In the genomic region with DNA sequence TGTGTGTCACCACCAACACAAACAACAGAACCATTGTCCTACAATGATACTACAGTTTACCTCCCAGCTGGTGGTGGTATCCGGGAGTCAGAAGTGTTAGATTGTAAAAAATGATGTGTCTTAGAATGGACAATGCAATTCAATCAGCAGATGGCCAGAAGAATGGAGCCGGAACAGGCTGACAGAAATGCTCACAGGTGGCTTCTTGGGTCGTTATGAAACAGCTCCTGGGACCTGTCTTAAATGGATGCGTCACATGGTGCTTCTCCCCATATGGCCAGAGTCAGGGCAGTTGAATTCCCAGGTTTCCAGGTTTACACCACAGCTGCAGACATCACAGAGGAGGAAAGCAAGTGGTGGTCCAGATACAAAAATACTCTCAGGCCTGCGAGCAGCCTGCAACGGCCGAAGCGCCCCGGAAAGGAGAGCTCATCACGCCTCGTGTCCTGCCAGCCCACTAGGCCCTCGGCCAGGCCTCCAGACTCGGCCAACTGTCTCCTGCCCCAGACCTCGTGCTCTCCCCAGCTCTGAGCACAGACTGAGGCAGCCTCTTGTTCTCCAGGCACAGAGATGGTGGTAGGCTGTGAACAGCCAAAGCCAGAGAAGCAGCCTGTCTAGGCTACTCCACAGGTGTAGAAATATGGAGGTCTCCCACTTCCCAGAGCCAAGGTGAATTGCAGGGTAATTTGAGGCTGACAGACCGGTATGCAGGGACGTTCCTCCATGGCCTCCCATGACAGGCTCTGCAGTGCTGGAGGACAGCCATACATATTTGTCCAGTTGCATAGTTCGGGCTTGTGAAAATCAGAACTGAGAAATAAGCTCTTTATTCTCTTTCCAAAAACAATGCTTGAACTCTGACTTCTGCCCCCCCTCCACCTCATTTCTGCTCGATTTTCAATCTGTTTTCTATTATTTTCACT, we compare ENCODE assay signal across 15 cellular contexts.
DNase-seq lines count a peak whose midpoint lies in the region; ATAC-seq, FAIRE-seq and TF ChIP-seq lines count a peak whose summit lies in the region.
"Had no signal": no experiment of that assay in that cellular context is flagged by ENCODE, and none has a peak within 500 bp of the region (broad histone marks: within the 10 kb centered on the region; RNA-seq: fewer than 3 reads in every experiment).

No MANE protein-coding gene starts in this region.

- FAIRE-seq in HepG2 (lab: Jason Lieb, UNC) = no peak
- FAIRE-seq: keratinocyte had no signal

- H3K4me3 ChIP-seq in IMR-90 (ENCODE audit: insufficient read depth, low read depth, low read length) (no peak overlapping the region), choroid plexus epithelial cell (ENCODE audit: low read depth, low read length) (no peak overlapping the region), HepG2 (replicated peaks in 1 of 3; ENCODE audit: insufficient read depth in 1 of 3, low read depth in 2 of 3, low read length in 3 of 3) (no peak overlapping the region)

- peak overlapping the region; percentile 71 for H2AFZ ChIP-seq in IMR-90 (replicated peaks; ENCODE audit: low read length, poor library complexity)
- H2AFZ ChIP-seq in HepG2 (ENCODE audit: low read length) = no peak overlapping the region

- H2BK15ac ChIP-seq in IMR-90 (ENCODE audit: low read depth, low read length) = no peak overlapping the region

- H3K27ac Mint-ChIP-seq in activated T-helper 2 cell treated with anti-CD3 and anti-CD28 coated beads, Interferon-gamma antibody, Interleukin-2, Interleukin-4, amounts not matched to agents 10 μg/mL and 5 μg/mL and 100 μg/mL, durations not matched to agents 14 hours and 24 hours and 36 hours = no peak overlapping the region

- peak overlapping the region; percentile 39 for H2AK9ac ChIP-seq in IMR-90 (replicated peaks; ENCODE audit: low read depth, low read length, poor library complexity)

- H4K91ac ChIP-seq in IMR-90 (ENCODE audit: insufficient read depth, low read depth, low read length) = no peak overlapping the region

- TF ChIP-seq EP300 in HepG2 (IDR thresholded peaks at IDR 0.05; ENCODE audit: low read depth in 2 of 2, low read length in 2 of 2) (no peak), HepG2 (CRISPR knock-in tag; IDR thresholded peaks at IDR 0.05; ENCODE audit: borderline replicate concordance) (no peak)

- H3K9me3 ChIP-seq in IMR-90 (ENCODE audit: control insufficient read depth, insufficient read depth, low read length) (peaks cover 2% of the 10 kb centered on the region; the same call in 1 of the 2 replicates), HepG2 (ENCODE audit: low read length) (no peaks in the 10 kb centered on the region)
- H3K9me3 ChIP-seq: neutrophil had no signal

- BruUV-seq in IMR-90 (replicated peaks; lab: Mats Ljungman, UMichigan) = no TSS peak
- no TSS peak for BruUV-seq in HepG2 (replicated peaks; lab: Mats Ljungman, UMichigan)

- CTCF ChIA-PET in IMR-90 (lab: Yijun Ruan, JAX) (no interaction called here), HepG2 (lab: Yijun Ruan, JAX; ENCODE audit: low intra/inter-chr PET ratio, low total read pairs) (no interaction called here)

- no peaks in the 10 kb centered on the region for H3K79me1 ChIP-seq in IMR-90 (ENCODE audit: low read depth in 1 of 2, low read length in 2 of 2)

- TF ChIP-seq CTCF in IMR-90 (conservative IDR thresholded peaks at IDR 0.05; ENCODE audit: low read depth, low read length) (no peak), choroid plexus epithelial cell (conservative IDR thresholded peaks at IDR 0.05; ENCODE audit: low read depth, low read length) (no peak), HepG2 (CRISPR knock-in tag; IDR thresholded peaks at IDR 0.05) (no peak)

- H3K4ac ChIP-seq in IMR-90 (ENCODE audit: low read depth, low read length) = no peak overlapping the region

- H3K27ac ChIP-seq in IMR-90 (ENCODE audit: insufficient read depth, low read length) = no peak overlapping the region
- H3K27ac ChIP-seq in HepG2 (ENCODE audit: extremely low read length, insufficient read depth, low read length) = no peak overlapping the region
- H3K27ac ChIP-seq: neutrophil had no signal

- no peak overlapping the region for H3K18ac ChIP-seq in IMR-90 (ENCODE audit: low read depth, low read length)

- DNase-seq in IMR-90 (peak; percentile 19), choroid plexus epithelial cell (ENCODE audit: low read depth) (peak; percentile 60), islet precursor cell (peak; percentile 53), superior temporal gyrus (ENCODE audit: extremely low spot score) (peak; percentile 62), HepG2 (ENCODE audit: low spot score) (no peak)
- no peak for DNase-seq in activated T-helper 2 cell treated with anti-CD3 and anti-CD28 coated beads, Interferon-gamma antibody, Interleukin-2, Interleukin-4, amounts not matched to agents 10 μg/mL and 5 μg/mL and 100 μg/mL, durations not matched to agents 14 hours and 24 hours and 36 hours (ENCODE audit: low spot score)
- DNase-seq: activated T-cell treated with anti-CD3 and anti-CD28 coated beads for 4 hours; NCI-H1048; NCI-H510A treated with DMSO at 0.1 percent for 48 hours; stimulated activated CD4-positive, alpha-beta T cell treated with anti-CD3 and anti-CD28 coated beads, Interleukin-1b, Interleukin-23, amount 100 ng/mL, for 48 hours; stimulated activated naive CD4-positive, alpha-beta T cell had no signal

- intact Hi-C loops in IMR-90 (cut with micrococcal nuclease) = no loop called here
- intact Hi-C loops in HepG2 (cut with micrococcal nuclease; ENCODE audit: unreplicated experiment) = no loop called here
- intact Hi-C loops in activated T-helper 2 cell treated with anti-CD3 and anti-CD28 coated beads, Interferon-gamma antibody, Interleukin-2, Interleukin-4, amounts not matched to agents 10 μg/mL and 5 μg/mL and 100 μg/mL, durations not matched to agents 14 hours and 24 hours and 36 hours (cut with micrococcal nuclease) = no loop called here

- H3K27me3 Mint-ChIP-seq in activated T-helper 2 cell treated with anti-CD3 and anti-CD28 coated beads, Interferon-gamma antibody, Interleukin-2, Interleukin-4, amounts not matched to agents 10 μg/mL and 5 μg/mL and 100 μg/mL, durations not matched to agents 14 hours and 24 hours and 36 hours (ENCODE audit: low read depth) = peaks cover 33% of the 10 kb centered on the region

- in situ Hi-C loops in IMR-90 (cut with MboI; ENCODE audit: low sequenced_read_pairs) (no loop called here), HepG2 (cut with HindIII; ENCODE audit: extremely low pct_ligation_motif_present, low pct_unique_long_range_greater_than_20kb) (no loop called here)

- no peak for TF ChIP-seq RAD21 in IMR-90 (IDR thresholded peaks at IDR 0.05; ENCODE audit: low read length)
- no peak for TF ChIP-seq RAD21 in HepG2 (CRISPR knock-in tag; IDR thresholded peaks at IDR 0.05)

- no peak overlapping the region for H3K56ac ChIP-seq in IMR-90 (ENCODE audit: extremely low read depth, insufficient read depth, low read length)

- H3K36me3 Mint-ChIP-seq in activated T-helper 2 cell treated with anti-CD3 and anti-CD28 coated beads, Interferon-gamma antibody, Interleukin-2, Interleukin-4, amounts not matched to agents 10 μg/mL and 5 μg/mL and 100 μg/mL, durations not matched to agents 14 hours and 24 hours and 36 hours (ENCODE audit: low read depth) = no peaks in the 10 kb centered on the region

- no peak overlapping the region for H2BK5ac ChIP-seq in IMR-90 (ENCODE audit: low read depth, low read length, poor library complexity, severe bottlenecking)

- H3K14ac ChIP-seq in IMR-90 (replicated peaks; ENCODE audit: low read depth, low read length) = no peak overlapping the region; the same call in 1 of the 2 replicates

- H3K23ac ChIP-seq in IMR-90 (ENCODE audit: low read depth, low read length) = no peak overlapping the region

- H4K20me1 ChIP-seq in IMR-90 (ENCODE audit: insufficient read depth, low read length) (no peaks in the 10 kb centered on the region), HepG2 (ENCODE audit: insufficient read depth, low read length) (no peaks in the 10 kb centered on the region)

- H3K9ac ChIP-seq in IMR-90 (ENCODE audit: low read depth, low read length) (no peak overlapping the region), HepG2 (ENCODE audit: insufficient read depth, low read depth, low read length) (no peak overlapping the region)

- peaks cover 3% of the 10 kb centered on the region for H3K9me3 Mint-ChIP-seq in activated T-helper 2 cell treated with anti-CD3 and anti-CD28 coated beads, Interferon-gamma antibody, Interleukin-2, Interleukin-4, amounts not matched to agents 10 μg/mL and 5 μg/mL and 100 μg/mL, durations not matched to agents 14 hours and 24 hours and 36 hours

- H3K79me2 ChIP-seq in HepG2 (ENCODE audit: insufficient read depth, low read length) = no peaks in the 10 kb centered on the region

- no peak overlapping the region for H3K4me2 ChIP-seq in IMR-90 (ENCODE audit: low read depth, low read length)
- no peak overlapping the region for H3K4me2 ChIP-seq in HepG2 (ENCODE audit: low read depth, low read length)

- H3K36me3 ChIP-seq in IMR-90 (ENCODE audit: control insufficient read depth, insufficient read depth, low read length) (no peaks in the 10 kb centered on the region), HepG2 (replicated peaks in 1 of 2; ENCODE audit: control insufficient read depth in 1 of 2, insufficient read depth in 2 of 2, low read length in 2 of 2) (no peaks in the 10 kb centered on the region)
- H3K36me3 ChIP-seq: neutrophil had no signal

- dilution Hi-C loops in IMR-90 (cut with HindIII; ENCODE audit: low sequenced_read_pairs, unreplicated experiment) = no loop called here

- no peak overlapping the region for H3K4me3 Mint-ChIP-seq in activated T-helper 2 cell treated with anti-CD3 and anti-CD28 coated beads, Interferon-gamma antibody, Interleukin-2, Interleukin-4, amounts not matched to agents 10 μg/mL and 5 μg/mL and 100 μg/mL, durations not matched to agents 14 hours and 24 hours and 36 hours (ENCODE audit: low read depth)

- peaks cover 1% of the 10 kb centered on the region; the same call in 1 of the 2 replicates for H3K27me3 ChIP-seq in IMR-90 (ENCODE audit: control insufficient read depth, insufficient read depth, low read length)
- peaks cover 0 to 11% of the 10 kb centered on the region in 2 experiments; a peak in 1 of 5 replicates for H3K27me3 ChIP-seq in HepG2 (ENCODE audit: control insufficient read depth in 1 of 2, insufficient read depth in 2 of 2, low read length in 2 of 2)
- H3K27me3 ChIP-seq: neutrophil had no signal

- no peak overlapping the region for H2BK120ac ChIP-seq in IMR-90 (ENCODE audit: low read depth, low read length)

- 21% methylated on average over 8 of the region's 18 CpGs; no CpG with 5 or more reads in 1 of the 2 experiments for WGBS in IMR-90 (ENCODE audit: extremely low coverage in 2 of 2, insufficient read length in 1 of 2), 2 experiments
- WGBS in HepG2 (ENCODE audit: low lambda C conversion rate) = 18% methylated on average over 8 of the region's 18 CpGs

- TF ChIP-seq POLR2A in IMR-90 (IDR thresholded peaks at IDR 0.05; ENCODE audit: low read depth, low read length) = no peak
- no peak for TF ChIP-seq POLR2A in HepG2 (IDR thresholded peaks at IDR 0.05; ENCODE audit: insufficient read depth in 1 of 2, low read depth in 2 of 2, low read length in 2 of 2)

- H4K5ac ChIP-seq in IMR-90 (ENCODE audit: low read depth, low read length) = no peak overlapping the region

- no peaks in the 10 kb centered on the region; the same call in 1 of the 2 replicates for H3K9me1 ChIP-seq in IMR-90 (ENCODE audit: insufficient read depth, low read length)

- H4K8ac ChIP-seq in IMR-90 (ENCODE audit: low read depth in 2 of 2, low read length in 2 of 2) = no peak overlapping the region

- peaks cover 7% of the 10 kb centered on the region for H3K4me1 Mint-ChIP-seq in activated T-helper 2 cell treated with anti-CD3 and anti-CD28 coated beads, Interferon-gamma antibody, Interleukin-2, Interleukin-4, amounts not matched to agents 10 μg/mL and 5 μg/mL and 100 μg/mL, durations not matched to agents 14 hours and 24 hours and 36 hours (ENCODE audit: low read depth)

- H3K4me1 ChIP-seq in IMR-90 (ENCODE audit: control insufficient read depth, insufficient read depth, low read length) = peaks cover 5% of the 10 kb centered on the region; the same call in 1 of the 2 replicates
- H3K4me1 ChIP-seq in HepG2 (ENCODE audit: insufficient read depth, low read length) = no peaks in the 10 kb centered on the region

- ATAC-seq in IMR-90 (ENCODE audit: low read depth) (peak; percentile 86), HG03439 (IDR thresholded peaks at IDR 0.05; ENCODE audit: unreplicated experiment) (no peak), HG02623 (IDR thresholded peaks at IDR 0.05; ENCODE audit: unreplicated experiment) (no peak), HepG2 (no peak)

- POLR2A ChIA-PET in IMR-90 (lab: Charles Lee; ENCODE audit: unreplicated experiment) = no interaction called here
- POLR2A ChIA-PET in HepG2 (lab: Yijun Ruan, JAX) = no interaction called here

- H2AK5ac ChIP-seq in IMR-90 (ENCODE audit: low read depth, low read length) = no peak overlapping the region

- H2BK20ac ChIP-seq in IMR-90 (ENCODE audit: low read depth, low read length) = no peak overlapping the region

Comparison
In these comparisons a context has a peak if more than half of its experiments do, and no peak if none do; other contexts are left out.
1. DNase-seq: peak in IMR-90 (single experiment), choroid plexus epithelial cell (single experiment), islet precursor cell (single experiment) and superior temporal gyrus (single experiment); none in HepG2 (single experiment) and activated T-helper 2 cell treated with anti-CD3 and anti-CD28 coated beads, Interferon-gamma antibody, Interleukin-2, Interleukin-4, amounts not matched to agents 10 μg/mL and 5 μg/mL and 100 μg/mL, durations not matched to agents 14 hours and 24 hours and 36 hours (single experiment).